ENCODE assay signal across 25 cellular contexts in the genomic region with DNA sequence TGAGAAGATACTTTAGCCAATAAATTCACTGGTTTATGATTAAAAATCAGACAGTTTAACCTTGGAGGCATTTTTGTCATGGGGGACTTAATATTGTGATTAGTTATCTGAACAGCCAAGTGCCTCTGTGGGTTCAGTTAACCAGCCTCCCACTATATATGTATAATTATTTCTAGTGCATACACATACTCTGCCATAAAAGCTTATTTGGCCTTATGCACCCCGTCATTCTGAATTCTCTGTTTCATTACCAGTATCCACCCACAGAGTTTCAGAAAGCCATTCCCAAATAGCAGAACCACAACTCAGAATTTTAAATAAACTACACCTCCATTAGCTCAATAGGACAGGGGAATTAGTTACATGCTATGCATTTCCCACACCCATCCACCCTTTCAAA.
"Had no signal": no experiment of that assay in that cellular context is flagged by ENCODE, and none has a peak within 500 bp of the region (broad histone marks: within the 10 kb centered on the region; RNA-seq: fewer than 3 reads in every experiment).

No MANE protein-coding gene starts in this region.

- H3K36me3 ChIP-seq: breast epithelium had no signal

- H3K9me3 ChIP-seq: breast epithelium had no signal

- H3K4me3 ChIP-seq: breast epithelium, SK-N-MC had no signal

- H3K4me1 ChIP-seq: breast epithelium had no signal

- H3K27ac ChIP-seq: breast epithelium, SK-N-MC, VCaP had no signal

- DNase-seq: activated CD4-positive, alpha-beta memory T cell treated with anti-CD3 and anti-CD28 coated beads, Interleukin-2, amount 10 ng/mL, durations not matched to agents 7 days and 5 days; activated CD4-positive, alpha-beta T cell treated with anti-CD3 and anti-CD28 coated beads, Interleukin-2, amount 50 U/mL, for 1 hour; activated CD4-positive, CD25-positive, alpha-beta regulatory T cell; activated effector memory CD4-positive, alpha-beta T cell treated with Interleukin-2 at 50 U/mL for 16 hours; activated naive CD4-positive, alpha-beta T cell; activated T-cell treated with anti-CD3 and anti-CD28 coated beads for 4 hours; aorta; caudate nucleus; cortex of kidney; MM.1S; NCI-H1105; NCI-H1436; NCI-H1694 treated with DMSO at 0.1 percent for 48 hours; NCI-H2081; NCI-H510A treated with DMSO at 0.1 percent for 48 hours; NCI-H69; PC-3; SIG-M5; T-cell; T-helper 2 cell; T1000 had no signal

- ATAC-seq: PC-3, T-cell had no signal

- H3K27me3 ChIP-seq: breast epithelium had no signal

- FAIRE-seq: TTC549 had no signal
